ENCODE assay signal across 9 cellular contexts in the genomic region with DNA sequence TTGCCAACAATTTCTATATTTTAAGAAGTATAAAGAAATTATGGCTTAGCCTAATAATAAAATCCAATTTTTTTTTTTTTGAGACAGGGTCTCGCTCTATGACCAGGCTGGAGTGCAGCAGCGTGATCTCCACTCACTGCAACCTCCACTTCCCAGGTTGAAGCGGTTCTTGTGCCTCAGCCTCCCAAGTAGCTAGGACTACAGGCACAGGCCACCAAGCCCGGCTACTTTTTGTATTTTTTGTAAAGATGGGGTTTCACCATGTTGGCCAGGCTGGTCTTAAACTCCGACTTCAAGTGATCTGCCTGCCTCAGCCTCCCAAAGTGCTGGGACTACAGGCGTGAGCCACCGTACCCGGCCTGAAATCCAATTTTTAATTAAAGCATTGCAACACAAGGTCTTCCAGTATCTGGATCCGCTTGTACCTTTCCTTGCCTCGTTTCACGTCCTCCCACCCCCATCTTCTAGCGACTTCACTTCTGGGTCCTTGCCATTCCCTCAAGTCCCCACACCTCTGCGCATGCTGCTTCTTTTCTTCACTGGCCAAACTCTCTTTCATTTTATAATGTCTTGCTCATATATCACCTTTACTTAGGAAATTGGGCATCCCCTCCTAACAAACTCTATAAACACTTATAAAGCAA. TPM values are rescaled to one million over a fixed set of nuclear protein-coding genes. Genes with fewer than 3 reads are reported as not detected.
DNase-seq lines count a peak whose midpoint lies in the region; ATAC-seq and TF ChIP-seq lines count a peak whose summit lies in the region.
"Had no signal": no experiment of that assay in that cellular context is flagged by ENCODE, and none has a peak within 500 bp of the region (broad histone marks: within the 10 kb centered on the region; RNA-seq: fewer than 3 reads in every experiment).

No MANE protein-coding gene starts in this region.

- H3K36me3 Mint-ChIP-seq in CD4-positive, alpha-beta memory T cell = peaks cover 9 to 28% of the 10 kb centered on the region in 2 donors
- H3K36me3 Mint-ChIP-seq in neural progenitor cell = peaks cover 29% of the 10 kb centered on the region

- DNase-seq in CD4-positive, alpha-beta memory T cell = no peak
- DNase-seq in dorsolateral prefrontal cortex (no peak), neural progenitor cell (ENCODE audit: low spot score) (peak; percentile 18), NAMALWA (ENCODE audit: low spot score) (no peak)
- DNase-seq in stimulated activated naive CD8-positive, alpha-beta T cell treated with anti-CD3 and anti-CD28 coated beads, Interleukin-15, amount 100 ng/mL, for 72 hours = no peak
- DNase-seq: activated CD4-positive, alpha-beta T cell treated with anti-CD3 and anti-CD28 coated beads, Interleukin-2, amount 50 U/mL, for 4 hours had no signal

- no peak overlapping the region for H3K4me3 Mint-ChIP-seq in CD4-positive, alpha-beta memory T cell
- no peak overlapping the region for H3K4me3 Mint-ChIP-seq in neural progenitor cell
- H3K4me3 Mint-ChIP-seq in stimulated activated naive CD8-positive, alpha-beta T cell treated with anti-CD3 and anti-CD28 coated beads, Interleukin-15, amount 100 ng/mL, for 72 hours = no peak overlapping the region

- H3K27me3 Mint-ChIP-seq in CD4-positive, alpha-beta memory T cell = no peaks in the 10 kb centered on the region
- H3K27me3 Mint-ChIP-seq in neural progenitor cell (ENCODE audit: insufficient read depth, low read depth) = peaks cover 6% of the 10 kb centered on the region
- H3K27me3 Mint-ChIP-seq in stimulated activated naive CD8-positive, alpha-beta T cell treated with anti-CD3 and anti-CD28 coated beads, Interleukin-15, amount 100 ng/mL, for 72 hours = no peaks in the 10 kb centered on the region

- no peak for ATAC-seq in stimulated activated naive CD8-positive, alpha-beta T cell treated with anti-CD3 and anti-CD28 coated beads, Interleukin-15, amount 100 ng/mL, for 72 hours
- no peak for ATAC-seq in GM18520 (IDR thresholded peaks at IDR 0.05; ENCODE audit: unreplicated experiment)
- ATAC-seq in GM21447 (IDR thresholded peaks at IDR 0.05; ENCODE audit: unreplicated experiment) = no peak

- H2AFZ ChIP-seq in Loucy (ENCODE audit: low read length) (no peak overlapping the region), neural progenitor cell (replicated peaks) (no peak overlapping the region)

- no peaks in the 10 kb centered on the region; the same call in 1 of the 2 replicates for H3F3A ChIP-seq in Loucy (ENCODE audit: low read depth)
- peaks cover 35% of the 10 kb centered on the region for H3F3A ChIP-seq in neural progenitor cell (ENCODE audit: low read depth)

- H3K4me1 ChIP-seq in CD4-positive, alpha-beta memory T cell (ENCODE audit: insufficient read depth, low read length) = peaks cover 77% of the 10 kb centered on the region
- H3K4me1 ChIP-seq in Loucy (ENCODE audit: insufficient read depth, low read length, poor library complexity, severe bottlenecking) (peaks cover 40% of the 10 kb centered on the region), neural progenitor cell (peaks cover 31% of the 10 kb centered on the region)

- no peak overlapping the region for H3K27ac Mint-ChIP-seq in CD4-positive, alpha-beta memory T cell
- H3K27ac Mint-ChIP-seq in neural progenitor cell = no peak overlapping the region
- no peak overlapping the region for H3K27ac Mint-ChIP-seq in stimulated activated naive CD8-positive, alpha-beta T cell treated with anti-CD3 and anti-CD28 coated beads, Interleukin-15, amount 100 ng/mL, for 72 hours

- H3K27ac ChIP-seq in CD4-positive, alpha-beta memory T cell (ENCODE audit: low read depth, low read length) = peak overlapping the region; percentile 100
- peak overlapping the region in 14 of 59 donors; percentile 0 to 99 (median 14) for H3K27ac ChIP-seq in dorsolateral prefrontal cortex
- H3K27ac ChIP-seq in neural progenitor cell = no peak overlapping the region

- intact Hi-C loops in CD4-positive, alpha-beta memory T cell (cut with micrococcal nuclease) = loop anchor here (2.0 to 10.0 kb wide), 2 partner anchors 14 to 648 kb away; a partner anchor contains a TSS
- intact Hi-C loops in dorsolateral prefrontal cortex (cut with DNase I) = loop anchor here (5.0 to 10.0 kb wide), 2 partner anchors 136 to 202 kb away; a partner anchor contains a TSS

- TF ChIP-seq CTCF in Loucy (conservative IDR thresholded peaks at IDR 0.05; ENCODE audit: low read length) = no peak
- TF ChIP-seq CTCF in dorsolateral prefrontal cortex (IDR thresholded peaks at IDR 0.05 in 54 of 56, conservative IDR thresholded peaks at IDR 0.05 in 2 of 56; ENCODE audit: low read depth in 1 of 56, partially characterized antibody in 56 of 56) = no peak
- TF ChIP-seq CTCF in neural progenitor cell (IDR thresholded peaks at IDR 0.05) = no peak

- peaks cover 29 to 47% (median 39%) of the 10 kb centered on the region in 4 donors for H3K4me1 Mint-ChIP-seq in CD4-positive, alpha-beta memory T cell
- H3K4me1 Mint-ChIP-seq in neural progenitor cell = peaks cover 21% of the 10 kb centered on the region
- H3K4me1 Mint-ChIP-seq in stimulated activated naive CD8-positive, alpha-beta T cell treated with anti-CD3 and anti-CD28 coated beads, Interleukin-15, amount 100 ng/mL, for 72 hours = peaks cover 63% of the 10 kb centered on the region

- H3K9ac ChIP-seq in Loucy (ENCODE audit: low read depth, low read length, poor library complexity, severe bottlenecking) = peak overlapping the region; percentile 100
- peak overlapping the region; percentile 98 for H3K9ac ChIP-seq in neural progenitor cell

- peaks cover 7% of the 10 kb centered on the region for H3K36me3 ChIP-seq in CD4-positive, alpha-beta memory T cell (ENCODE audit: insufficient read depth, low read length)
- H3K36me3 ChIP-seq in Loucy (ENCODE audit: insufficient read depth, low read length) (peaks cover 13% of the 10 kb centered on the region; the same call in 1 of the 2 replicates), neural progenitor cell (peaks cover 14% of the 10 kb centered on the region)

- H3K9me2 ChIP-seq in Loucy (replicated peaks; ENCODE audit: low read depth, low read length) = no peaks in the 10 kb centered on the region

- H3K9me3 Mint-ChIP-seq in CD4-positive, alpha-beta memory T cell = peaks cover 0 to 1% (median 0%) of the 10 kb centered on the region in 8 donors
- peaks cover 5% of the 10 kb centered on the region for H3K9me3 Mint-ChIP-seq in neural progenitor cell
- H3K9me3 Mint-ChIP-seq in stimulated activated naive CD8-positive, alpha-beta T cell treated with anti-CD3 and anti-CD28 coated beads, Interleukin-15, amount 100 ng/mL, for 72 hours = no peaks in the 10 kb centered on the region

- no peaks in the 10 kb centered on the region for H3K27me3 ChIP-seq in CD4-positive, alpha-beta memory T cell (ENCODE audit: insufficient read depth, low read length)
- H3K27me3 ChIP-seq in Loucy (ENCODE audit: insufficient read depth, low read length, poor library complexity, severe bottlenecking) = peaks cover 4% of the 10 kb centered on the region
- H3K27me3 ChIP-seq in dorsolateral prefrontal cortex = no peaks in the 10 kb centered on the region
- H3K27me3 ChIP-seq in neural progenitor cell = no peaks in the 10 kb centered on the region

- POLR2A ChIA-PET in CD4-positive, alpha-beta memory T cell (lab: Charles Lee; ENCODE audit: partially characterized antibody) = interaction anchor here (0.7 to 8.5 kb wide), 7 partner anchors 7 to 294 kb away, joined by 3 to 247 read pairs (median 3); a partner anchor contains a TSS

- peak overlapping the region; percentile 74 to 94 for H3K4me3 ChIP-seq in CD4-positive, alpha-beta memory T cell (ENCODE audit: low read length in 2 of 2)
- H3K4me3 ChIP-seq in Loucy (ENCODE audit: low read length, poor library complexity, severe bottlenecking) = peak overlapping the region; percentile 95
- peak overlapping the region in 58 of 59 donors; percentile 9 to 100 (median 87) for H3K4me3 ChIP-seq in dorsolateral prefrontal cortex
- H3K4me3 ChIP-seq in neural progenitor cell = peak overlapping the region; percentile 100

- CTCF ChIA-PET in CD4-positive, alpha-beta memory T cell (lab: Charles Lee; ENCODE audit: partially characterized antibody) = interaction anchor here (0.8 to 2.9 kb wide), 5 partner anchors 11 to 138 kb away, joined by 3 to 11 read pairs (median 4); a partner anchor contains a TSS

- H3K4me2 ChIP-seq in Loucy (ENCODE audit: low read depth, low read length, poor library complexity, severe bottlenecking) (peak overlapping the region; percentile 98), neural progenitor cell (peak overlapping the region; percentile 98)

- H4K20me1 ChIP-seq in Loucy (ENCODE audit: insufficient read depth, low read length, poor library complexity, severe bottlenecking) (peaks cover 80% of the 10 kb centered on the region), neural progenitor cell (ENCODE audit: low read depth) (peaks cover 83% of the 10 kb centered on the region)

- H3K9me3 ChIP-seq in CD4-positive, alpha-beta memory T cell (ENCODE audit: control insufficient read depth in 1 of 2, low read length in 2 of 2) = no peaks in the 10 kb centered on the region
- H3K9me3 ChIP-seq in Loucy (ENCODE audit: insufficient read depth, low read depth, low read length) (no peaks in the 10 kb centered on the region), neural progenitor cell (ENCODE audit: low read depth) (no peaks in the 10 kb centered on the region)

- H3K79me2 ChIP-seq in Loucy (ENCODE audit: insufficient read depth, low read length) (peaks cover 95% of the 10 kb centered on the region), neural progenitor cell (ENCODE audit: low read depth) (peaks cover 98% of the 10 kb centered on the region)

RNA-seq across cellular contexts. Expression of a gene that starts 2.3 kb away (rescaled TPM):
- total RNA-seq in CD4-positive, alpha-beta memory T cell = 100 to 1,000 TPM; 246 to 270 TPM
- polyA plus RNA-seq in CD4-positive, alpha-beta memory T cell = 10 to 100 TPM; 31.5 to 58.0 TPM
- 100 to 1,000 TPM in 119 of 120 experiments, 10 to 100 TPM in 1; 83.6 to 178 (median 133) TPM for total RNA-seq in dorsolateral prefrontal cortex
- total RNA-seq in neural progenitor cell (ENCODE audit: low replicate concordance) = 353 and 491 TPM in 2 replicates

RNA-seq across cellular contexts. Expression of a gene that starts 28.2 kb away (rescaled TPM):
- 10 to 100 TPM; 15.5 to 18.3 TPM for total RNA-seq in CD4-positive, alpha-beta memory T cell
- polyA plus RNA-seq in CD4-positive, alpha-beta memory T cell = 1 to 10 TPM; 8.7 to 9.8 TPM
- total RNA-seq in dorsolateral prefrontal cortex (100 to 1,000 TPM in 14 of 120 experiments, 10 to 100 TPM in 106; 41.3 to 218 (median 75.1) TPM), neural progenitor cell (ENCODE audit: low replicate concordance) (37.5 and 40.6 TPM in 2 replicates)
